In genomic region chr20:9663423-9663822, GRCh38 we compare ENCODE assay signal across 8 cellular contexts.
"Had no signal": no experiment of that assay in that cellular context is flagged by ENCODE, and none has a peak within 500 bp of the region (broad histone marks: within the 10 kb centered on the region; RNA-seq: fewer than 3 reads in every experiment).

No MANE protein-coding gene starts in this region.

- H3K4me2 ChIP-seq: GM23338 had no signal

- DNase-seq: H7, HFFc6, Kasumi-1, KG1 had no signal

- H3K36me3 ChIP-seq: HAP-1 had no signal

- ATAC-seq: GM23338, HCT116 had no signal

- H2AFZ ChIP-seq: GM23338 had no signal

- H3K4me3 ChIP-seq: GM23338, HAP-1 had no signal

- H3K4me1 ChIP-seq: HAP-1 had no signal

- H3K27ac ChIP-seq: HL-60 had no signal

- H3K9me3 ChIP-seq: HAP-1 had no signal
